1 cellular context compared by ENCODE assay signal in genomic region chr20:63831696-63832686, GRCh38.
A peak's percentile ranks its signal among the peaks of the same experiment; 100 is the strongest.
TF ChIP-seq lines count a peak whose summit lies in the region.

No MANE protein-coding gene starts in this region.

TF ChIP-seq in HepG2, 621 proteins besides CTCF, POLR2A, EP300 and RAD21 (continued from another document and continues in another):
- TF ChIP-seq NR2C2 (CRISPR knock-in tag; IDR thresholded peaks at IDR 0.05; ENCODE audit: borderline replicate concordance), result peak; percentile 14; the same call in 1 of the 2 replicates
- peak; percentile 49; the same call in 1 of the 2 replicates for TF ChIP-seq ZNF746 (CRISPR knock-in tag; IDR thresholded peaks at IDR 0.05)
- peak; percentile 66 for TF ChIP-seq BCL6 (CRISPR knock-in tag; IDR thresholded peaks at IDR 0.05)
- TF ChIP-seq ZNF30 (CRISPR knock-in tag; IDR thresholded peaks at IDR 0.05), result no peak; the same call in 1 of the 2 replicates
- peak; percentile 40 for TF ChIP-seq HNRNPK (IDR thresholded peaks at IDR 0.05; ENCODE audit: low read depth, low read length, poor library complexity, severe bottlenecking)
- peak; percentile 47; the same call in 1 of the 2 replicates for TF ChIP-seq ZNF766 (CRISPR knock-in tag; IDR thresholded peaks at IDR 0.05; ENCODE audit: borderline replicate concordance)
- TF ChIP-seq TARDBP (CRISPR knock-in tag; IDR thresholded peaks at IDR 0.05), result no peak; the same call in 1 of the 2 replicates
- no peak for TF ChIP-seq SIN3B (IDR thresholded peaks at IDR 0.05; ENCODE audit: low read length)
- TF ChIP-seq, protein P1, sequence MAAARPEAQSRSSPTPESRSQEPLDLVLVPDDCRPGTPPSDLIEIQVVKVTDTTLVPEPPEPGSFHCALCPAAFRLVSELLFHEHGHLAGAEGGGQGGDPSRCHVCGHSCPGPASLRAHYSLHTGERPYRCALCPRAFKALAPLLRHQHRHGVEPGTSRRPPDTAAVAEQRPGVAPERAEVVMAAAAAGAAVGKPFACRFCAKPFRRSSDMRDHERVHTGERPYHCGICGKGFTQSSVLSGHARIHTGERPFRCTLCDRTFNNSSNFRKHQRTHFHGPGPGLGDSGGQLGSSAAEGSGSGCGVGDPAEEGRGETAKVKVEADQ (CRISPR knock-in tag; IDR thresholded peaks at IDR 0.05; ENCODE audit: borderline replicate concordance), result peak; percentile 93
- no peak for TF ChIP-seq FOXP1 (IDR thresholded peaks at IDR 0.05)
- no peak for TF ChIP-seq FOXP1 (CRISPR knock-in tag; IDR thresholded peaks at IDR 0.05)
- TF ChIP-seq, protein P2, sequence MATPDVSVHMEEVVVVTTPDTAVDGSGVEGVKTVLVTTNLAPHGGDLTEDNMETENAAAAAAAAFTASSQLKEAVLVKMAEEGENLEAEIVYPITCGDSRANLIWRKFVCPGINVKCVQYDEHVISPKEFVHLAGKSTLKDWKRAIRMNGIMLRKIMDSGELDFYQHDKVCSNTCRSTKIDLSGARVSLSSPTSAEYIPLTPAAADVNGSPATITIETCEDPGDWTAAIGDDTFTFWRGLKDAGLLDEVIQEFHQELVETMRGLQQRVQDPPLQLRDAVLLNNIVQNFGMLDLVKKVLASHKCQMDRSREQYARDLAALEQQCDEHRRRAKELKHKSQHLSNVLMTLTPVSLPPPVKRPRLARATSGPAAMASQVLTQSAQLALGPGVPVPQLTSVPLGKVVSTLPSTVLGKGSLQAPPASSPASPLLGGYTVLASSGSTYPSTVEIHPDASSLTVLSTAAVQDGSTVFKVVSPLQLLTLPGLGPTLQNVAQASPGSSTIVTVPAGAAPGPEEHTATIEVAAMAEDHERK (CRISPR knock-in tag; IDR thresholded peaks at IDR 0.05; ENCODE audit: low read depth), result no peak
- TF ChIP-seq TSC22D2 (CRISPR knock-in tag; IDR thresholded peaks at IDR 0.05; ENCODE audit: borderline replicate concordance), result peak; percentile 23; the same call in 1 of the 2 replicates
- no peak for TF ChIP-seq ZNF484 (CRISPR knock-in tag; IDR thresholded peaks at IDR 0.05; ENCODE audit: borderline replicate concordance, low read depth)
- peak; percentile 8; the same call in 1 of the 3 replicates for TF ChIP-seq MXI1 (IDR thresholded peaks at IDR 0.05; ENCODE audit: borderline replicate concordance, low read depth, low read length)
- TF ChIP-seq ZNF616 (CRISPR knock-in tag; IDR thresholded peaks at IDR 0.05; ENCODE audit: low read depth), result no peak
- TF ChIP-seq POLR2AphosphoS5 (IDR thresholded peaks at IDR 0.05; ENCODE audit: low read depth, low read length), result no peak
- TF ChIP-seq, protein P3, sequence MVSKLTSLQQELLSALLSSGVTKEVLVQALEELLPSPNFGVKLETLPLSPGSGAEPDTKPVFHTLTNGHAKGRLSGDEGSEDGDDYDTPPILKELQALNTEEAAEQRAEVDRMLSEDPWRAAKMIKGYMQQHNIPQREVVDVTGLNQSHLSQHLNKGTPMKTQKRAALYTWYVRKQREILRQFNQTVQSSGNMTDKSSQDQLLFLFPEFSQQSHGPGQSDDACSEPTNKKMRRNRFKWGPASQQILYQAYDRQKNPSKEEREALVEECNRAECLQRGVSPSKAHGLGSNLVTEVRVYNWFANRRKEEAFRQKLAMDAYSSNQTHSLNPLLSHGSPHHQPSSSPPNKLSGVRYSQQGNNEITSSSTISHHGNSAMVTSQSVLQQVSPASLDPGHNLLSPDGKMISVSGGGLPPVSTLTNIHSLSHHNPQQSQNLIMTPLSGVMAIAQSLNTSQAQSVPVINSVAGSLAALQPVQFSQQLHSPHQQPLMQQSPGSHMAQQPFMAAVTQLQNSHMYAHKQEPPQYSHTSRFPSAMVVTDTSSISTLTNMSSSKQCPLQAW (CRISPR knock-in tag; IDR thresholded peaks at IDR 0.05), result 0 out of 2 replicates have a peak, but pooled peaks have one; percentile 24
- TF ChIP-seq PHF8 (CRISPR knock-in tag; IDR thresholded peaks at IDR 0.05), result peak; percentile 77
- no peak for TF ChIP-seq KAT7 (CRISPR knock-in tag; IDR thresholded peaks at IDR 0.05; ENCODE audit: borderline replicate concordance)
- TF ChIP-seq FIP1L1 (IDR thresholded peaks at IDR 0.05; ENCODE audit: borderline replicate concordance, insufficient read depth, low read depth, low read length), result 0 out of 2 replicates have a peak, but pooled peaks have one; percentile 44
- no peak for TF ChIP-seq KLF11 (CRISPR knock-in tag; IDR thresholded peaks at IDR 0.05)
- no peak for TF ChIP-seq DNMT1 (CRISPR knock-in tag; IDR thresholded peaks at IDR 0.05)
- peak; percentile 54 for TF ChIP-seq HNF4A (CRISPR knock-in tag; IDR thresholded peaks at IDR 0.05)
- no peak for TF ChIP-seq ZBTB20 (CRISPR knock-in tag; IDR thresholded peaks at IDR 0.05; ENCODE audit: borderline replicate concordance, low read depth)
- TF ChIP-seq NONO (IDR thresholded peaks at IDR 0.05), result no peak
- TF ChIP-seq NONO (CRISPR knock-in tag; conservative IDR thresholded peaks at IDR 0.05), result no peak
- TF ChIP-seq ZNF207 (IDR thresholded peaks at IDR 0.05; ENCODE audit: borderline replicate concordance), result no peak
- peak; percentile 86; the same call in 1 of the 2 replicates for TF ChIP-seq HOXD1 (CRISPR knock-in tag; IDR thresholded peaks at IDR 0.05)
- no peak for TF ChIP-seq FUBP1 (CRISPR knock-in tag; IDR thresholded peaks at IDR 0.05; ENCODE audit: borderline replicate concordance)
- TF ChIP-seq BCLAF1 (IDR thresholded peaks at IDR 0.05), result no peak
- TF ChIP-seq KLF13 (CRISPR knock-in tag; IDR thresholded peaks at IDR 0.05), result no peak; the same call in none of the 2 replicates
- no peak for TF ChIP-seq NFRKB (IDR thresholded peaks at IDR 0.05)
- TF ChIP-seq ZFX (CRISPR knock-in tag; IDR thresholded peaks at IDR 0.05; ENCODE audit: low read depth), result peak; percentile 87
- TF ChIP-seq EEA1 (CRISPR knock-in tag; IDR thresholded peaks at IDR 0.05; ENCODE audit: borderline replicate concordance), result peak; percentile 91; the same call in 1 of the 2 replicates
- TF ChIP-seq MYNN (CRISPR knock-in tag; IDR thresholded peaks at IDR 0.05; ENCODE audit: low read depth), result no peak
- peak; percentile 58; the same call in 1 of the 2 replicates for TF ChIP-seq KDM3A (CRISPR knock-in tag; IDR thresholded peaks at IDR 0.05; ENCODE audit: low read depth)
- no peak for TF ChIP-seq ZFP1 (CRISPR knock-in tag; IDR thresholded peaks at IDR 0.05)
- TF ChIP-seq SMAD9 (CRISPR knock-in tag; IDR thresholded peaks at IDR 0.05), result no peak
- no peak; the same call in 1 of the 2 replicates for TF ChIP-seq ZNF256 (CRISPR knock-in tag; conservative IDR thresholded peaks at IDR 0.05)
- TF ChIP-seq AGO2 (optimal IDR thresholded peaks at IDR 0.05; ENCODE audit: low read depth, low read length), result peak; percentile 55
- no peak for TF ChIP-seq ZNF670 (CRISPR knock-in tag; IDR thresholded peaks at IDR 0.05; ENCODE audit: borderline replicate concordance)
- TF ChIP-seq ATF7 (IDR thresholded peaks at IDR 0.05), result no peak
- no peak; the same call in 1 of the 2 replicates for TF ChIP-seq ATF7 (CRISPR knock-in tag; IDR thresholded peaks at IDR 0.05)
- TF ChIP-seq TEF (CRISPR knock-in tag; IDR thresholded peaks at IDR 0.05), result no peak
- no peak for TF ChIP-seq PAF1 (CRISPR knock-in tag; IDR thresholded peaks at IDR 0.05)
- TF ChIP-seq, protein P4, sequence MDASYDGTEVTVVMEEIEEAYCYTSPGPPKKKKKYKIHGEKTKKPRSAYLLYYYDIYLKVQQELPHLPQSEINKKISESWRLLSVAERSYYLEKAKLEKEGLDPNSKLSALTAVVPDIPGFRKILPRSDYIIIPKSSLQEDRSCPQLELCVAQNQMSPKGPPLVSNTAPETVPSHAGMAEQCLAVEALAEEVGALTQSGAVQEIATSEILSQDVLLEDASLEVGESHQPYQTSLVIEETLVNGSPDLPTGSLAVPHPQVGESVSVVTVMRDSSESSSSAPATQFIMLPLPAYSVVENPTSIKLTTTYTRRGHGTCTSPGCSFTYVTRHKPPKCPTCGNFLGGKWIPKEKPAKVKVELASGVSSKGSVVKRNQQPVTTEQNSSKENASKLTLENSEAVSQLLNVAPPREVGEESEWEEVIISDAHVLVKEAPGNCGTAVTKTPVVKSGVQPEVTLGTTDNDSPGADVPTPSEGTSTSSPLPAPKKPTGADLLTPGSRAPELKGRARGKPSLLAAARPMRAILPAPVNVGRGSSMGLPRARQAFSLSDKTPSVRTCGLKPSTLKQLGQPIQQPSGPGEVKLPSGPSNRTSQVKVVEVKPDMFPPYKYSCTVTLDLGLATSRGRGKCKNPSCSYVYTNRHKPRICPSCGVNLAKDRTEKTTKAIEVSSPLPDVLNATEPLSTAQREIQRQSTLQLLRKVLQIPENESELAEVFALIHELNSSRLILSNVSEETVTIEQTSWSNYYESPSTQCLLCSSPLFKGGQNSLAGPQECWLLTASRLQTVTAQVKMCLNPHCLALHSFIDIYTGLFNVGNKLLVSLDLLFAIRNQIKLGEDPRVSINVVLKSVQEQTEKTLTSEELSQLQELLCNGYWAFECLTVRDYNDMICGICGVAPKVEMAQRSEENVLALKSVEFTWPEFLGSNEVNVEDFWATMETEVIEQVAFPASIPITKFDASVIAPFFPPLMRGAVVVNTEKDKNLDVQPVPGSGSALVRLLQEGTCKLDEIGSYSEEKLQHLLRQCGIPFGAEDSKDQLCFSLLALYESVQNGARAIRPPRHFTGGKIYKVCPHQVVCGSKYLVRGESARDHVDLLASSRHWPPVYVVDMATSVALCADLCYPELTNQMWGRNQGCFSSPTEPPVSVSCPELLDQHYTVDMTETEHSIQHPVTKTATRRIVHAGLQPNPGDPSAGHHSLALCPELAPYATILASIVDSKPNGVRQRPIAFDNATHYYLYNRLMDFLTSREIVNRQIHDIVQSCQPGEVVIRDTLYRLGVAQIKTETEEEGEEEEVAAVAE (CRISPR knock-in tag; IDR thresholded peaks at IDR 0.05; ENCODE audit: borderline replicate concordance), result no peak
- peak; percentile 75 for TF ChIP-seq CBX1 (IDR thresholded peaks at IDR 0.05; ENCODE audit: low read depth)
- no peak for TF ChIP-seq JUN (CRISPR knock-in tag; IDR thresholded peaks at IDR 0.05)
- peak; percentile 22 for TF ChIP-seq RXRA (CRISPR knock-in tag; IDR thresholded peaks at IDR 0.05)
- TF ChIP-seq TBL1XR1 (IDR thresholded peaks at IDR 0.05; ENCODE audit: borderline replicate concordance, low read length, partially characterized antibody), result no peak
- TF ChIP-seq, protein P5, sequence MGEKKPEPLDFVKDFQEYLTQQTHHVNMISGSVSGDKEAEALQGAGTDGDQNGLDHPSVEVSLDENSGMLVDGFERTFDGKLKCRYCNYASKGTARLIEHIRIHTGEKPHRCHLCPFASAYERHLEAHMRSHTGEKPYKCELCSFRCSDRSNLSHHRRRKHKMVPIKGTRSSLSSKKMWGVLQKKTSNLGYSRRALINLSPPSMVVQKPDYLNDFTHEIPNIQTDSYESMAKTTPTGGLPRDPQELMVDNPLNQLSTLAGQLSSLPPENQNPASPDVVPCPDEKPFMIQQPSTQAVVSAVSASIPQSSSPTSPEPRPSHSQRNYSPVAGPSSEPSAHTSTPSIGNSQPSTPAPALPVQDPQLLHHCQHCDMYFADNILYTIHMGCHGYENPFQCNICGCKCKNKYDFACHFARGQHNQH (CRISPR knock-in tag; IDR thresholded peaks at IDR 0.05), result 0 out of 2 replicates have a peak, but pooled peaks have one; percentile 47
- TF ChIP-seq HES4 (CRISPR knock-in tag; IDR thresholded peaks at IDR 0.05; ENCODE audit: borderline replicate concordance), result peak; percentile 38; the same call in 1 of the 2 replicates
- TF ChIP-seq SUZ12 (IDR thresholded peaks at IDR 0.05; ENCODE audit: low read depth, low read length), result no peak
- no peak for TF ChIP-seq ZNF775 (CRISPR knock-in tag; IDR thresholded peaks at IDR 0.05; ENCODE audit: borderline replicate concordance)
- TF ChIP-seq TGIF2 (CRISPR knock-in tag; IDR thresholded peaks at IDR 0.05), result peak; percentile 61; the same call in 1 of the 2 replicates
- TF ChIP-seq ZNF264 (CRISPR knock-in tag; IDR thresholded peaks at IDR 0.05), result peak; percentile 67; the same call in 1 of the 2 replicates
- peak; percentile 69; the same call in 1 of the 2 replicates for TF ChIP-seq MAF1 (CRISPR knock-in tag; IDR thresholded peaks at IDR 0.05; ENCODE audit: borderline replicate concordance)
